Comparison of ENCODE assay signal across 11 cellular contexts in genomic region chr20:44154521-44155001, GRCh38. TPM values are rescaled to one million over a fixed set of nuclear protein-coding genes. Genes with fewer than 3 reads are reported as not detected.
DNase-seq lines count a peak whose midpoint lies in the region; ATAC-seq and TF ChIP-seq lines count a peak whose summit lies in the region.
"Had no signal": no experiment of that assay in that cellular context is flagged by ENCODE, and none has a peak within 500 bp of the region (broad histone marks: within the 10 kb centered on the region; RNA-seq: fewer than 3 reads in every experiment).

No MANE protein-coding gene starts in this region.

- no peak overlapping the region for H3K4me3 Mint-ChIP-seq in T-helper 17 cell

- DNase-seq in GM04503 (ENCODE audit: low read depth) (peak; percentile 61), T-helper 17 cell (no peak), right atrium auricular region (ENCODE audit: low spot score) (no peak), posterior vena cava (ENCODE audit: low spot score) (no peak), NCI-H1048 (lab: John Stamatoyannopoulos, UW) (no peak)
- DNase-seq: activated T-cell treated with anti-CD3 and anti-CD28 coated beads, Interleukin-2, amount 50 U/mL, for 4 hours; NCI-H2081 had no signal

- no peaks in the 10 kb centered on the region for H3K27me3 ChIP-seq in right atrium auricular region
- no peaks in the 10 kb centered on the region for H3K27me3 ChIP-seq in skeletal muscle tissue (ENCODE audit: control insufficient read depth in 3 of 3, insufficient read depth in 3 of 3, low read length in 3 of 3)

- TF ChIP-seq CTCF in right atrium auricular region (IDR thresholded peaks at IDR 0.05): peak in 1 of 2 donors; percentile 40

- H3K4me1 ChIP-seq in right atrium auricular region (peaks cover 0 to 53% of the 10 kb centered on the region in 2 donors), skeletal muscle tissue (ENCODE audit: control insufficient read depth in 3 of 3, insufficient read depth in 3 of 3, low read length in 3 of 3) (peaks cover 67 to 78% (median 75%) of the 10 kb centered on the region in 3 donors)

- peaks cover 9% of the 10 kb centered on the region for H3K4me1 Mint-ChIP-seq in T-helper 17 cell

- intact Hi-C loops in posterior vena cava (cut with DNase I): loop anchor here in 1 of 2 donors (5.0 kb wide), 1 partner anchor 33 kb away; the partner anchor contains the start of gene JPH2

- peaks cover 41% of the 10 kb centered on the region for H3K36me3 ChIP-seq in right atrium auricular region
- peaks cover 10 to 16% (median 10%) of the 10 kb centered on the region in 3 donors for H3K36me3 ChIP-seq in skeletal muscle tissue (ENCODE audit: control insufficient read depth in 3 of 3, insufficient read depth in 3 of 3, low read length in 3 of 3)

- H3K9ac ChIP-seq in skeletal muscle tissue (ENCODE audit: low read depth in 1 of 3, low read length in 3 of 3): peak overlapping the region in 2 of 3 donors; percentile 23 to 33

- H3K4me3 ChIP-seq in right atrium auricular region: no peak overlapping the region
- H3K4me3 ChIP-seq in skeletal muscle tissue (ENCODE audit: low read length in 3 of 3): peak overlapping the region in 2 of 3 donors; percentile 19 to 41
- H3K4me3 ChIP-seq: K562 had no signal

- ATAC-seq in T-helper 17 cell: no peak
- no peak for ATAC-seq in GM18498 (IDR thresholded peaks at IDR 0.05; ENCODE audit: unreplicated experiment)
- ATAC-seq: K562 had no signal

- H3K9me3 ChIP-seq in T-helper 17 cell (ENCODE audit: control insufficient read depth, low read length, poor library complexity, severe bottlenecking) (no peaks in the 10 kb centered on the region), right atrium auricular region (no peaks in the 10 kb centered on the region), skeletal muscle tissue (ENCODE audit: control insufficient read depth in 3 of 3, low read length in 3 of 3) (no peaks in the 10 kb centered on the region)

- peaks cover 4% of the 10 kb centered on the region for H3K36me3 Mint-ChIP-seq in T-helper 17 cell (ENCODE audit: low read depth)
- H3K36me3 Mint-ChIP-seq: T-cell had no signal

- peak overlapping the region; percentile 93 for H3K27ac Mint-ChIP-seq in T-helper 17 cell

- H3K27ac ChIP-seq in right atrium auricular region: peak overlapping the region; percentile 50 to 91
- H3K27ac ChIP-seq in skeletal muscle tissue (ENCODE audit: low read depth, low read length): peak overlapping the region; percentile 87

- peaks cover 21% of the 10 kb centered on the region for H3K27me3 Mint-ChIP-seq in T-helper 17 cell

RNA-seq across cellular contexts. Expression of gene JPH2, which starts 32.4 kb away (rescaled TPM):
- total RNA-seq in T-helper 17 cell (not detected), right atrium auricular region (100 to 1,000 TPM; 131 to 168 TPM), skeletal muscle tissue (85.1 TPM), posterior vena cava (100 to 1,000 TPM; 121 to 130 TPM)
- total RNA-seq: activated T-cell treated with anti-CD3 and anti-CD28 coated beads, Interleukin-2, amount 50 U/mL, for 4 hours; K562 had no signal

RNA-seq across cellular contexts. Expression of gene OSER1, which starts 56.0 kb away (rescaled TPM):
- total RNA-seq in T-helper 17 cell (100 to 1,000 TPM in 1 of 2 donors, 10 to 100 TPM in 1; 88.5 to 103 TPM), right atrium auricular region (10 to 100 TPM; 30.8 to 31.1 TPM), skeletal muscle tissue (31.3 TPM), posterior vena cava (10 to 100 TPM; 24.3 to 27.3 TPM)

Comparison
In these comparisons a context has a peak if more than half of its experiments do, and no peak if none do; other contexts are left out.
1. H3K4me3 ChIP-seq: peak in skeletal muscle tissue (2 of 3); none in right atrium auricular region (0 of 2).
2. RNA of gene JPH2, which starts 32.4 kb away (total RNA-seq): 131 to 168 TPM in right atrium auricular region, 121 to 130 TPM in posterior vena cava and 85.1 TPM in skeletal muscle tissue (single experiment); not detected in T-helper 17 cell; every median in the first group is over 10 times any median in the second.